ENCODE assay signal across 20 cellular contexts in the genomic region with DNA sequence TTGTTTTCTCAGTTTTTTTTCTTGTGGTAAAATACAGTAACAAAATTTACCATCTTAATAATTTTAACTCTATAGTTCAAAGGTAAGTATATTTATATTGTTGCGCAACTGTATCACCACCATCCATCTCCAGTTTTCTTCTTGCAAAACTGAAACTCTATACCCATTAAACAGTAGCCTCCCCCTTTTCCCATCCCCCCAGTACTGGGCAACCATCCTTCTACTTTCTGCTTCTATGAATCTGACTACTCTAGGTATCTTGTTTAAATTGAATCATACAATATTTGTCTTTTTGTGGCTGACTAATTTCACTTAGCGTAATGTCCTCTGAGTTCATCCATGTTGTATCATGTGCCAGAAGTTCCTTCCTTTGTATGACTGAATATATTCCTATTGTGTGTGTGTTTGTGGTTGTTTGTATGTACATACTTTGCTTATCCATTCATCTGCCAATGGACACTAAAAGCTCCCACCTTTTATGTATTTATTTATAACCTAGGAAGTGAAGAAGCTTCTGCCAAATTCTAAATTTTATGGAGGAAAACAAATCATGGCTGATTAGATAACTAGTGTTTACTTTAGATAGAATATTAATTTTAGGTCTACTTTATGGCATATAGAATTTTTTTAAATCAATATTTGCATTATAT. TPM values are rescaled to one million over a fixed set of nuclear protein-coding genes. Genes with fewer than 3 reads are reported as not detected.
DNase-seq lines count a peak whose midpoint lies in the region; ATAC-seq and TF ChIP-seq lines count a peak whose summit lies in the region.
"Had no signal": no experiment of that assay in that cellular context is flagged by ENCODE, and none has a peak within 500 bp of the region (broad histone marks: within the 10 kb centered on the region; RNA-seq: fewer than 3 reads in every experiment).

No MANE protein-coding gene starts in this region.

- no peaks in the 10 kb centered on the region for H3K27me3 Mint-ChIP-seq in activated T-helper 17 cell treated with anti-CD3 and anti-CD28 coated beads, Interleukin-2, amount 50 U/mL, for 72 hours
- no peaks in the 10 kb centered on the region for H3K27me3 Mint-ChIP-seq in GM23338 (ENCODE audit: insufficient read depth, low read depth, poor library complexity)
- H3K27me3 Mint-ChIP-seq: activated naive CD8-positive, alpha-beta T cell treated with anti-CD3 and anti-CD28 coated beads, Interleukin-2, amount 50 U/mL, for 24 hours; IgD-negative memory B cell had no signal

- H3K56ac ChIP-seq in IMR-90 (ENCODE audit: extremely low read depth, insufficient read depth, low read length), result no peak overlapping the region

- no peak overlapping the region for H2AFZ ChIP-seq in IMR-90 (replicated peaks; ENCODE audit: low read length, poor library complexity)
- H2AFZ ChIP-seq in GM23338, result no peak overlapping the region
- H2AFZ ChIP-seq: parathyroid adenoma had no signal

- in situ Hi-C loops in IMR-90 (cut with MboI; ENCODE audit: low sequenced_read_pairs), result no loop called here

- no peak overlapping the region for H4K8ac ChIP-seq in IMR-90 (ENCODE audit: low read depth in 2 of 2, low read length in 2 of 2)

- BruUV-seq in IMR-90 (replicated peaks; lab: Mats Ljungman, UMichigan), result no TSS peak

- H3K36me3 Mint-ChIP-seq in activated T-helper 17 cell treated with anti-CD3 and anti-CD28 coated beads, Interleukin-2, amount 50 U/mL, for 72 hours (ENCODE audit: low read depth), result peaks cover 42% of the 10 kb centered on the region
- peaks cover 3% of the 10 kb centered on the region; the same call in 2 of the 3 replicates for H3K36me3 Mint-ChIP-seq in GM23338 (ENCODE audit: low read depth)

- H3K23ac ChIP-seq in IMR-90 (ENCODE audit: low read depth, low read length), result no peak overlapping the region

- H3K27ac ChIP-seq in IMR-90 (ENCODE audit: insufficient read depth, low read length) (no peak overlapping the region), foreskin keratinocyte (no peak overlapping the region), GM23338 (ENCODE audit: low read depth) (no peak overlapping the region)
- H3K27ac ChIP-seq: BLaER1 treated with 17β-estradiol and CSF1 and Interleukin-3, amounts not matched to agents 10 nM and 100 nM; gastroesophageal sphincter; parathyroid adenoma; thyroid gland had no signal

- no peak overlapping the region for H4K91ac ChIP-seq in IMR-90 (ENCODE audit: insufficient read depth, low read depth, low read length)

- H3K4me3 ChIP-seq in IMR-90 (ENCODE audit: insufficient read depth, low read depth, low read length), result no peak overlapping the region
- H3K4me3 ChIP-seq in GM23338, result no peak overlapping the region
- H3K4me3 ChIP-seq: BLaER1 treated with 17β-estradiol and CSF1 and Interleukin-3, amounts not matched to agents 10 nM and 100 nM; gastroesophageal sphincter; smooth muscle cell; thyroid gland had no signal

- H3K9me2 ChIP-seq in GM23338 (ENCODE audit: insufficient read depth), result no peaks in the 10 kb centered on the region

- no peak overlapping the region for H3K4me3 Mint-ChIP-seq in activated T-helper 17 cell treated with anti-CD3 and anti-CD28 coated beads, Interleukin-2, amount 50 U/mL, for 72 hours
- H3K4me3 Mint-ChIP-seq in GM23338, result no peak overlapping the region
- H3K4me3 Mint-ChIP-seq: activated naive CD8-positive, alpha-beta T cell treated with anti-CD3 and anti-CD28 coated beads, Interleukin-2, amount 50 U/mL, for 24 hours; activated T-cell treated with anti-CD3 and anti-CD28 coated beads, Interleukin-2, amount 50 U/mL, for 4 hours; IgD-negative memory B cell had no signal

- CTCF ChIA-PET in IMR-90 (lab: Yijun Ruan, JAX), result no interaction called here

- H2BK120ac ChIP-seq in IMR-90 (ENCODE audit: low read depth, low read length), result no peak overlapping the region

- H3K4me2 ChIP-seq in IMR-90 (ENCODE audit: low read depth, low read length), result no peak overlapping the region
- H3K4me2 ChIP-seq in GM23338, result no peak overlapping the region
- H3K4me2 ChIP-seq: BLaER1 treated with 17β-estradiol and CSF1 and Interleukin-3, amounts not matched to agents 10 nM and 100 nM; smooth muscle cell had no signal

- H3K18ac ChIP-seq in IMR-90 (ENCODE audit: low read depth, low read length), result no peak overlapping the region

- H3K9me3 Mint-ChIP-seq in activated T-helper 17 cell treated with anti-CD3 and anti-CD28 coated beads, Interleukin-2, amount 50 U/mL, for 72 hours, result no peaks in the 10 kb centered on the region
- H3K9me3 Mint-ChIP-seq in GM23338, result no peaks in the 10 kb centered on the region; the same call in 2 of the 3 replicates
- H3K9me3 Mint-ChIP-seq: activated naive CD8-positive, alpha-beta T cell treated with anti-CD3 and anti-CD28 coated beads, Interleukin-2, amount 50 U/mL, for 24 hours; activated T-cell treated with anti-CD3 and anti-CD28 coated beads, Interleukin-2, amount 50 U/mL, for 4 hours; IgD-negative memory B cell had no signal

- no peak for TF ChIP-seq POLR2A in IMR-90 (IDR thresholded peaks at IDR 0.05; ENCODE audit: low read depth, low read length)

- no CpG with 5 or more reads among the region's 2 CpGs for WGBS in IMR-90 (ENCODE audit: extremely low coverage in 2 of 2, insufficient read length in 1 of 2), 2 experiments

- dilution Hi-C loops in IMR-90 (cut with HindIII; ENCODE audit: low sequenced_read_pairs, unreplicated experiment), result no loop called here

- H3K36me3 ChIP-seq in IMR-90 (ENCODE audit: control insufficient read depth, insufficient read depth, low read length) (peaks cover 10% of the 10 kb centered on the region), GM23338 (ENCODE audit: insufficient read depth) (no peaks in the 10 kb centered on the region)
- H3K36me3 ChIP-seq: thyroid gland had no signal

- H4K5ac ChIP-seq in IMR-90 (ENCODE audit: low read depth, low read length), result no peak overlapping the region

- H3K4ac ChIP-seq in IMR-90 (ENCODE audit: low read depth, low read length), result no peak overlapping the region

- no peaks in the 10 kb centered on the region for H3K9me3 ChIP-seq in IMR-90 (ENCODE audit: control insufficient read depth, insufficient read depth, low read length)
- H3K9me3 ChIP-seq: gastroesophageal sphincter, thyroid gland had no signal

- peak overlapping the region; percentile 67 for H3K27ac Mint-ChIP-seq in activated T-helper 17 cell treated with anti-CD3 and anti-CD28 coated beads, Interleukin-2, amount 50 U/mL, for 72 hours
- H3K27ac Mint-ChIP-seq in GM23338, result no peak overlapping the region
- H3K27ac Mint-ChIP-seq: activated naive CD8-positive, alpha-beta T cell treated with anti-CD3 and anti-CD28 coated beads, Interleukin-2, amount 50 U/mL, for 24 hours; IgD-negative memory B cell had no signal

- TF ChIP-seq CTCF in IMR-90 (conservative IDR thresholded peaks at IDR 0.05; ENCODE audit: low read depth, low read length) (no peak), foreskin keratinocyte (conservative IDR thresholded peaks at IDR 0.05) (no peak), GM23338 (conservative IDR thresholded peaks at IDR 0.05; ENCODE audit: low read depth in 2 of 2) (no peak)

- H3K9ac ChIP-seq in IMR-90 (ENCODE audit: low read depth, low read length), result no peak overlapping the region
- H3K9ac ChIP-seq: BLaER1 treated with 17β-estradiol and CSF1 and Interleukin-3, amounts not matched to agents 10 nM and 100 nM; parathyroid adenoma had no signal

- no peak overlapping the region for H3K14ac ChIP-seq in IMR-90 (replicated peaks; ENCODE audit: low read depth, low read length)

- no peak overlapping the region for H2AK9ac ChIP-seq in IMR-90 (replicated peaks; ENCODE audit: low read depth, low read length, poor library complexity)

- no peak for TF ChIP-seq RAD21 in IMR-90 (IDR thresholded peaks at IDR 0.05; ENCODE audit: low read length)

- peak overlapping the region; percentile 70 for H2BK5ac ChIP-seq in IMR-90 (ENCODE audit: low read depth, low read length, poor library complexity, severe bottlenecking)

- intact Hi-C loops in IMR-90 (cut with micrococcal nuclease) (no loop called here), Right ventricle myocardium superior (cut with DNase I) (no loop called here)

- no peaks in the 10 kb centered on the region for H3K4me1 ChIP-seq in IMR-90 (ENCODE audit: control insufficient read depth, insufficient read depth, low read length)
- no peaks in the 10 kb centered on the region for H3K4me1 ChIP-seq in foreskin keratinocyte
- H3K4me1 ChIP-seq in GM23338 (ENCODE audit: insufficient read depth), result peaks cover 5% of the 10 kb centered on the region
- H3K4me1 ChIP-seq: parathyroid adenoma, thyroid gland had no signal

- no peaks in the 10 kb centered on the region; the same call in 1 of the 2 replicates for H4K20me1 ChIP-seq in IMR-90 (ENCODE audit: insufficient read depth, low read length)
- H4K20me1 ChIP-seq in GM23338 (replicated peaks; ENCODE audit: insufficient read depth), result no peaks in the 10 kb centered on the region; the same call in 1 of the 2 replicates

- no peak overlapping the region for H2BK15ac ChIP-seq in IMR-90 (ENCODE audit: low read depth, low read length)

- POLR2A ChIA-PET in IMR-90 (lab: Charles Lee; ENCODE audit: unreplicated experiment), result no interaction called here

- DNase-seq in DMS53 treated with DMSO at 0.1 percent for 48 hours (lab: John Stamatoyannopoulos, UW; ENCODE audit: unreplicated experiment) (peak; percentile 55), IMR-90 (peak; percentile 82), foreskin keratinocyte (peak; percentile 20 to 51), Right ventricle myocardium superior (no peak), epidermal melanocyte (ENCODE audit: insufficient read length, low spot score) (no peak), GM23338 (ENCODE audit: low spot score) (no peak)
- DNase-seq: activated CD4-positive, alpha-beta T cell treated with anti-CD3 and anti-CD28 coated beads, Interleukin-2, amount 50 U/mL, for 1 hour; activated naive CD8-positive, alpha-beta T cell treated with anti-CD3 and anti-CD28 coated beads, Interleukin-2, amount 50 U/mL, for 24 hours; activated T-cell treated with anti-CD3 and anti-CD28 coated beads, Interleukin-2, amount 50 U/mL, for 4 hours; DMS153; effector memory CD4-positive, alpha-beta T cell; NCI-H1436; NCI-H510A; thyroid gland had no signal

- no peak overlapping the region for H2BK20ac ChIP-seq in IMR-90 (ENCODE audit: low read depth, low read length)

- H3K4me1 Mint-ChIP-seq in activated T-helper 17 cell treated with anti-CD3 and anti-CD28 coated beads, Interleukin-2, amount 50 U/mL, for 72 hours, result peaks cover 8% of the 10 kb centered on the region
- no peaks in the 10 kb centered on the region; the same call in 2 of the 3 replicates for H3K4me1 Mint-ChIP-seq in GM23338

- ATAC-seq in IMR-90 (ENCODE audit: low read depth) (peak; percentile 88), foreskin keratinocyte (peak; percentile 67), Right ventricle myocardium superior (ENCODE audit: poor library complexity) (no peak), GM23338 (no peak)
- ATAC-seq in activated T-helper 17 cell treated with anti-CD3 and anti-CD28 coated beads, Interleukin-2, amount 50 U/mL, for 72 hours (replicated peaks), result no peak
- ATAC-seq: activated naive CD8-positive, alpha-beta T cell treated with anti-CD3 and anti-CD28 coated beads, Interleukin-2, amount 50 U/mL, for 24 hours; activated T-cell treated with anti-CD3 and anti-CD28 coated beads, Interleukin-2, amount 50 U/mL, for 4 hours; gastroesophageal sphincter had no signal

- H3K9me1 ChIP-seq in IMR-90 (ENCODE audit: insufficient read depth, low read length), result 0 out of 2 replicates have a peak, but pooled peaks cover 3% of the 10 kb centered on the region

- H3F3A ChIP-seq in GM23338 (replicated peaks; ENCODE audit: low read depth), result no peaks in the 10 kb centered on the region; the same call in 1 of the 2 replicates

- H2AK5ac ChIP-seq in IMR-90 (ENCODE audit: low read depth, low read length), result no peak overlapping the region

- peaks cover 18 to 32% of the 10 kb centered on the region in 2 experiments for H3K79me1 ChIP-seq in IMR-90 (ENCODE audit: low read depth in 1 of 2, low read length in 2 of 2)

- H3K79me2 ChIP-seq in GM23338 (replicated peaks; ENCODE audit: insufficient read depth), result peaks cover 35% of the 10 kb centered on the region

- H3K27me3 ChIP-seq in IMR-90 (ENCODE audit: control insufficient read depth, insufficient read depth, low read length), result no peaks in the 10 kb centered on the region
- no peaks in the 10 kb centered on the region for H3K27me3 ChIP-seq in foreskin keratinocyte
- no peaks in the 10 kb centered on the region for H3K27me3 ChIP-seq in GM23338 (ENCODE audit: insufficient read depth)
- H3K27me3 ChIP-seq: BLaER1 treated with 17β-estradiol and CSF1 and Interleukin-3, amounts not matched to agents 10 nM and 100 nM; gastroesophageal sphincter; thyroid gland had no signal

RNA-seq across cellular contexts. Expression of gene ABHD18, which starts 10.0 kb away (rescaled TPM):
- total RNA-seq in IMR-90 (2012; rRNA removed) (4.3 and 4.7 TPM in 2 replicates), foreskin keratinocyte (5.9 and 6.3 TPM in 2 replicates), Right ventricle myocardium superior (10.0 TPM)
- polyA plus RNA-seq in IMR-90 (2012; rRNA removed) (1.2 and 2.4 TPM in 2 replicates), foreskin keratinocyte (1.7 and 2.1 TPM in 2 replicates), GM23338 (2016; fragmentation: Nextera tagmentation; extraction: Ambion mirVana) (7.1 and 7.2 TPM in 2 replicates)
- polyA plus RNA-seq in IMR-90 (2012; cell fraction: cytosol; rRNA removed), result 0.22 and 0.30 TPM in 2 replicates
- polyA plus RNA-seq in IMR-90 (2012; cell fraction: nucleus; rRNA removed; ENCODE audit: low replicate concordance), result 0.90 and 7.6 TPM in 2 replicates
- 10 to 100 TPM; 24.5 to 24.6 TPM for total RNA-seq in activated T-helper 17 cell treated with anti-CD3 and anti-CD28 coated beads, Interleukin-2, amount 50 U/mL, for 72 hours
- total RNA-seq in GM23338 (2014; rRNA removed; shearing (Covaris generic)), result 14.4 and 18.6 TPM in 2 replicates

RNA-seq across cellular contexts. Expression of gene MFSD8, which starts 10.3 kb away (rescaled TPM):
- total RNA-seq in IMR-90 (2012; rRNA removed), result 31.4 and 36.7 TPM in 2 replicates
- 6.5 and 8.8 TPM in 2 replicates for polyA plus RNA-seq in IMR-90 (2012; rRNA removed)
- polyA plus RNA-seq in IMR-90 (2012; cell fraction: cytosol; rRNA removed), result 1.4 and 2.1 TPM in 2 replicates
- polyA plus RNA-seq in IMR-90 (2012; cell fraction: nucleus; rRNA removed; ENCODE audit: low replicate concordance), result 4.5 and 48.5 TPM in 2 replicates
- 10 to 100 TPM; 19.4 to 22.9 TPM for total RNA-seq in activated T-helper 17 cell treated with anti-CD3 and anti-CD28 coated beads, Interleukin-2, amount 50 U/mL, for 72 hours
- total RNA-seq in foreskin keratinocyte, result 12.9 and 15.8 TPM in 2 replicates
- 7.9 and 8.7 TPM in 2 replicates for polyA plus RNA-seq in foreskin keratinocyte
- 9.4 TPM for total RNA-seq in Right ventricle myocardium superior
- total RNA-seq in GM23338 (2014; rRNA removed; shearing (Covaris generic)), result 23.6 and 33.3 TPM in 2 replicates
- polyA plus RNA-seq in GM23338 (2016; fragmentation: Nextera tagmentation; extraction: Ambion mirVana), result 19.4 and 24.0 TPM in 2 replicates

Comparison
In these comparisons a context has a peak if more than half of its experiments do, and no peak if none do; other contexts are left out.
1. DNase-seq: peak in DMS53 treated with DMSO at 0.1 percent for 48 hours (single experiment), IMR-90 (single experiment) and foreskin keratinocyte (2 of 2); none in Right ventricle myocardium superior (single experiment), epidermal melanocyte (single experiment) and GM23338 (single experiment).
2. ATAC-seq: peak in IMR-90 (single experiment) and foreskin keratinocyte (single experiment); none in activated T-helper 17 cell treated with anti-CD3 and anti-CD28 coated beads, Interleukin-2, amount 50 U/mL, for 72 hours (single experiment), Right ventricle myocardium superior (single experiment) and GM23338 (single experiment).